25 cellular contexts compared by ENCODE assay signal in genomic region chr3:79052054-79052681, GRCh38.
DNase-seq lines count a peak whose midpoint lies in the region; ATAC-seq and TF ChIP-seq lines count a peak whose summit lies in the region.
"Had no signal": no experiment of that assay in that cellular context is flagged by ENCODE, and none has a peak within 500 bp of the region (broad histone marks: within the 10 kb centered on the region; RNA-seq: fewer than 3 reads in every experiment).

No MANE protein-coding gene starts in this region.

- no peak overlapping the region for H3K4me3 Mint-ChIP-seq in activated CD8-positive, alpha-beta T cell treated with anti-CD3 and anti-CD28 coated beads for 36 hours
- H3K4me3 Mint-ChIP-seq in activated CD8-positive, alpha-beta T cell treated with anti-CD3 and anti-CD28 coated beads, Interleukin-2, amount 10 ng/mL, durations not matched to agents 7 days and 5 days, result no peak overlapping the region
- H3K4me3 Mint-ChIP-seq: activated naive CD4-positive, alpha-beta T cell treated with anti-CD3 and anti-CD28 coated beads, Interleukin-2, amount 10 ng/mL, durations not matched to agents 7 days and 5 days; central memory CD8-positive, alpha-beta T cell; neural crest cell had no signal

- peaks cover 41% of the 10 kb centered on the region for H3K9me3 Mint-ChIP-seq in activated CD8-positive, alpha-beta T cell treated with anti-CD3 and anti-CD28 coated beads for 36 hours
- peaks cover 26% of the 10 kb centered on the region for H3K9me3 Mint-ChIP-seq in activated CD8-positive, alpha-beta T cell treated with anti-CD3 and anti-CD28 coated beads, Interleukin-2, amount 10 ng/mL, durations not matched to agents 7 days and 5 days (ENCODE audit: insufficient read depth)

- H2AK5ac ChIP-seq in neuronal stem cell (ENCODE audit: low read depth, low read length), result no peak overlapping the region

- H2BK12ac ChIP-seq in neuronal stem cell (ENCODE audit: low read length), result no peak overlapping the region

- no peaks in the 10 kb centered on the region for H3K36me3 Mint-ChIP-seq in activated CD8-positive, alpha-beta T cell treated with anti-CD3 and anti-CD28 coated beads for 36 hours (ENCODE audit: low read depth)
- no peaks in the 10 kb centered on the region for H3K36me3 Mint-ChIP-seq in activated CD8-positive, alpha-beta T cell treated with anti-CD3 and anti-CD28 coated beads, Interleukin-2, amount 10 ng/mL, durations not matched to agents 7 days and 5 days (ENCODE audit: low read depth)
- H3K36me3 Mint-ChIP-seq: activated naive CD4-positive, alpha-beta T cell treated with anti-CD3 and anti-CD28 coated beads, Interleukin-2, amount 10 ng/mL, durations not matched to agents 7 days and 5 days had no signal

- in situ Hi-C loops in astrocyte of the spinal cord (cut with HindIII; ENCODE audit: low sequenced_read_pairs), result no loop called here

- DNase-seq in activated CD8-positive, alpha-beta T cell treated with anti-CD3 and anti-CD28 coated beads for 36 hours, result peak; percentile 2
- DNase-seq in activated CD8-positive, alpha-beta T cell treated with anti-CD3 and anti-CD28 coated beads, Interleukin-2, amount 10 ng/mL, durations not matched to agents 7 days and 5 days, result no peak
- DNase-seq in NB4 (ENCODE audit: low read depth) (peak; percentile 4), astrocyte of the spinal cord (ENCODE audit: low read depth, low spot score) (peak; percentile 5), neuronal stem cell (ENCODE audit: low spot score) (peak; percentile 21), lower leg skin (ENCODE audit: low spot score in 2 of 2) (no peak), NAMALWA (ENCODE audit: low spot score) (no peak)
- DNase-seq: activated naive CD4-positive, alpha-beta T cell treated with anti-CD3 and anti-CD28 coated beads, Interleukin-2, amount 10 ng/mL, durations not matched to agents 7 days and 5 days; activated T-cell treated with anti-CD3 and anti-CD28 coated beads, Interleukin-2, amount 50 U/mL, for 48 hours; aorta; C1 segment of cervical spinal cord; left ventricle myocardium superior; NCI-H1048; NCI-H1930; NCI-H446; uterus had no signal

- no peaks in the 10 kb centered on the region for H3K27me3 Mint-ChIP-seq in activated CD8-positive, alpha-beta T cell treated with anti-CD3 and anti-CD28 coated beads for 36 hours
- H3K27me3 Mint-ChIP-seq in activated CD8-positive, alpha-beta T cell treated with anti-CD3 and anti-CD28 coated beads, Interleukin-2, amount 10 ng/mL, durations not matched to agents 7 days and 5 days (ENCODE audit: low read depth), result no peaks in the 10 kb centered on the region
- H3K27me3 Mint-ChIP-seq: activated naive CD4-positive, alpha-beta T cell treated with anti-CD3 and anti-CD28 coated beads, Interleukin-2, amount 10 ng/mL, durations not matched to agents 7 days and 5 days; central memory CD8-positive, alpha-beta T cell had no signal

- H2AFZ ChIP-seq in neuronal stem cell (ENCODE audit: low read length), result no peak overlapping the region
- H2AFZ ChIP-seq: hepatocyte had no signal

- no peak overlapping the region for H2BK5ac ChIP-seq in neuronal stem cell (ENCODE audit: low read length)

- ATAC-seq in activated CD8-positive, alpha-beta T cell treated with anti-CD3 and anti-CD28 coated beads for 36 hours, result no peak
- no peak for ATAC-seq in activated CD8-positive, alpha-beta T cell treated with anti-CD3 and anti-CD28 coated beads, Interleukin-2, amount 10 ng/mL, durations not matched to agents 7 days and 5 days
- ATAC-seq in GM21515 (IDR thresholded peaks at IDR 0.05; ENCODE audit: unreplicated experiment), result no peak
- ATAC-seq: foreskin keratinocyte, K562, left ventricle myocardium superior, mucosa of descending colon, SK-N-SH treated with all-trans-retinoic acid at 6 μM for 48 hours had no signal

- H4K91ac ChIP-seq in neuronal stem cell (ENCODE audit: low read depth, low read length, poor library complexity), result no peak overlapping the region

- intact Hi-C loops in activated CD8-positive, alpha-beta T cell treated with anti-CD3 and anti-CD28 coated beads for 36 hours (cut with micrococcal nuclease), result no loop called here
- intact Hi-C loops in lower leg skin (cut with DNase I; ENCODE audit: low total_unique reads), result no loop called here

- H3K18ac ChIP-seq in neuronal stem cell (ENCODE audit: low read length), result no peak overlapping the region

- no peaks in the 10 kb centered on the region for H3K36me3 ChIP-seq in neuronal stem cell (replicated peaks in 1 of 2; ENCODE audit: control insufficient read depth in 2 of 2, insufficient read depth in 2 of 2, low read length in 2 of 2)
- H3K36me3 ChIP-seq: uterus had no signal

- TF ChIP-seq POLR2A in NB4 (IDR thresholded peaks at IDR 0.05; ENCODE audit: extremely low read depth, insufficient read length) (no peak), lower leg skin (IDR thresholded peaks at IDR 0.05) (no peak)

- H3K9me3 ChIP-seq in neuronal stem cell (replicated peaks in 1 of 2; ENCODE audit: control insufficient read depth in 2 of 2, insufficient read depth in 1 of 2, low read depth in 1 of 2, low read length in 2 of 2), result peaks cover 1 to 14% of the 10 kb centered on the region in 2 donors

- no peaks in the 10 kb centered on the region for H3K4me1 ChIP-seq in neuronal stem cell (ENCODE audit: control insufficient read depth in 2 of 2, insufficient read depth in 1 of 2, low read depth in 1 of 2, low read length in 2 of 2)
- H3K4me1 ChIP-seq: foreskin keratinocyte, uterus had no signal

- H3K79me1 ChIP-seq in neuronal stem cell (ENCODE audit: low read depth, low read length), result no peaks in the 10 kb centered on the region

- no peaks in the 10 kb centered on the region for H3K27me3 ChIP-seq in neuronal stem cell (ENCODE audit: control insufficient read depth in 3 of 3, insufficient read depth in 3 of 3, low read depth in 1 of 3, low read length in 3 of 3)
- H3K27me3 ChIP-seq: foreskin keratinocyte, hepatocyte, uterus had no signal

- H3K4ac ChIP-seq in neuronal stem cell (ENCODE audit: low read length), result no peak overlapping the region

- H2BK15ac ChIP-seq in neuronal stem cell (ENCODE audit: low read length), result no peak overlapping the region

- H2BK120ac ChIP-seq in neuronal stem cell (ENCODE audit: low read depth, low read length), result no peak overlapping the region

- no peaks in the 10 kb centered on the region for H3K4me1 Mint-ChIP-seq in activated CD8-positive, alpha-beta T cell treated with anti-CD3 and anti-CD28 coated beads for 36 hours (ENCODE audit: low read depth)
- H3K4me1 Mint-ChIP-seq in activated CD8-positive, alpha-beta T cell treated with anti-CD3 and anti-CD28 coated beads, Interleukin-2, amount 10 ng/mL, durations not matched to agents 7 days and 5 days (ENCODE audit: low read depth), result no peaks in the 10 kb centered on the region
- H3K4me1 Mint-ChIP-seq: activated naive CD4-positive, alpha-beta T cell treated with anti-CD3 and anti-CD28 coated beads, Interleukin-2, amount 10 ng/mL, durations not matched to agents 7 days and 5 days; central memory CD8-positive, alpha-beta T cell had no signal

- no peak overlapping the region for H3K27ac Mint-ChIP-seq in activated CD8-positive, alpha-beta T cell treated with anti-CD3 and anti-CD28 coated beads for 36 hours
- H3K27ac Mint-ChIP-seq in activated CD8-positive, alpha-beta T cell treated with anti-CD3 and anti-CD28 coated beads, Interleukin-2, amount 10 ng/mL, durations not matched to agents 7 days and 5 days, result no peak overlapping the region
- H3K27ac Mint-ChIP-seq: activated naive CD4-positive, alpha-beta T cell treated with anti-CD3 and anti-CD28 coated beads, Interleukin-2, amount 10 ng/mL, durations not matched to agents 7 days and 5 days had no signal

- POLR2A ChIA-PET in activated CD8-positive, alpha-beta T cell treated with anti-CD3 and anti-CD28 coated beads for 36 hours (lab: Charles Lee), result no interaction called here
- POLR2A ChIA-PET in activated CD8-positive, alpha-beta T cell treated with anti-CD3 and anti-CD28 coated beads, Interleukin-2, amount 10 ng/mL, durations not matched to agents 7 days and 5 days (lab: Charles Lee), result no interaction called here

- no peak overlapping the region for H4K8ac ChIP-seq in neuronal stem cell (ENCODE audit: low read depth, low read length)

- no peak overlapping the region for H3K9ac ChIP-seq in neuronal stem cell (ENCODE audit: low read depth, low read length, poor library complexity)

- no peak for TF ChIP-seq CTCF in activated CD8-positive, alpha-beta T cell treated with anti-CD3 and anti-CD28 coated beads for 36 hours (IDR thresholded peaks at IDR 0.05)
- TF ChIP-seq CTCF in NB4 (IDR thresholded peaks at IDR 0.05; ENCODE audit: low read depth, low read length) (no peak), astrocyte of the spinal cord (IDR thresholded peaks at IDR 0.05; ENCODE audit: low read depth, low read length) (no peak), lower leg skin (IDR thresholded peaks at IDR 0.05) (no peak)

- no peak overlapping the region for H3K23ac ChIP-seq in neuronal stem cell (ENCODE audit: low read depth, low read length, poor library complexity)

- H3K14ac ChIP-seq in neuronal stem cell (ENCODE audit: low read length), result no peak overlapping the region

- H3K27ac ChIP-seq in neuronal stem cell (replicated peaks; ENCODE audit: low read length), result no peak overlapping the region
- H3K27ac ChIP-seq: foreskin keratinocyte, hepatocyte, RWPE1, uterus had no signal

- H3K4me3 ChIP-seq in NB4 (ENCODE audit: low read depth, low read length), result no peak overlapping the region
- H3K4me3 ChIP-seq in astrocyte of the spinal cord (ENCODE audit: low read depth, low read length), result no peak overlapping the region
- H3K4me3 ChIP-seq in neuronal stem cell (ENCODE audit: low read length in 2 of 2), result no peak overlapping the region
- no peak overlapping the region for H3K4me3 ChIP-seq in lower leg skin (ENCODE audit: low read depth, poor library complexity, severe bottlenecking)
- H3K4me3 ChIP-seq: hepatocyte, K562, mucosa of descending colon, uterus had no signal

- no CpG with 5 or more reads among the region's 9 CpGs for WGBS in neuronal stem cell (ENCODE audit: extremely low coverage in 2 of 2, insufficient read length in 2 of 2, insufficient replicate concordance in 1 of 2), 2 donors
- 88 to 92% methylated on average over 9 of the region's 9 CpGs for WGBS in lower leg skin, 2 donors

- no peak overlapping the region for H3K4me2 ChIP-seq in neuronal stem cell (ENCODE audit: insufficient read depth, low read length, poor library complexity, severe bottlenecking)
- H3K4me2 ChIP-seq: hepatocyte had no signal

- CTCF ChIA-PET in activated CD8-positive, alpha-beta T cell treated with anti-CD3 and anti-CD28 coated beads for 36 hours (lab: Charles Lee), result no interaction called here
- CTCF ChIA-PET in activated CD8-positive, alpha-beta T cell treated with anti-CD3 and anti-CD28 coated beads, Interleukin-2, amount 10 ng/mL, durations not matched to agents 7 days and 5 days (lab: Charles Lee), result no interaction called here

Comparison
In these comparisons a context has a peak if more than half of its experiments do, and no peak if none do; other contexts are left out.
1. DNase-seq: peak in activated CD8-positive, alpha-beta T cell treated with anti-CD3 and anti-CD28 coated beads for 36 hours (single experiment), NB4 (single experiment), astrocyte of the spinal cord (single experiment) and neuronal stem cell (single experiment); none in activated CD8-positive, alpha-beta T cell treated with anti-CD3 and anti-CD28 coated beads, Interleukin-2, amount 10 ng/mL, durations not matched to agents 7 days and 5 days (single experiment), lower leg skin (0 of 2) and NAMALWA (single experiment).